Comparison of ENCODE assay signal across 28 cellular contexts in genomic region chr5:165228184-165228583, GRCh38.
DNase-seq lines count a peak whose midpoint lies in the region; ATAC-seq, FAIRE-seq and TF ChIP-seq lines count a peak whose summit lies in the region.
"Had no signal": no experiment of that assay in that cellular context is flagged by ENCODE, and none has a peak within 500 bp of the region (broad histone marks: within the 10 kb centered on the region; RNA-seq: fewer than 3 reads in every experiment).

No MANE protein-coding gene starts in this region.

- H4K5ac ChIP-seq in H1 (ENCODE audit: insufficient read length, low read depth, low read length): no peak overlapping the region

- no peak for FAIRE-seq in HepG2 (lab: Jason Lieb, UNC)
- FAIRE-seq in H1 (lab: Jason Lieb, UNC): no peak
- FAIRE-seq: GM12878, GM12892, GM18507 had no signal

- H3K23ac ChIP-seq in H1 (ENCODE audit: insufficient read length): no peak overlapping the region

- intact Hi-C loops in HepG2 (cut with micrococcal nuclease; ENCODE audit: unreplicated experiment): no loop called here
- intact Hi-C loops in right lobe of liver (cut with DNase I): no loop called here

- 0% methylated on average over 1 of the region's 1 CpG for WGBS in HepG2 (ENCODE audit: low lambda C conversion rate)
- 39% methylated on average over 1 of the region's 1 CpG for WGBS in right lobe of liver (ENCODE audit: insufficient coverage, low coverage, low lambda C conversion rate, missing lambda C conversion rate)
- 68% methylated on average over 1 of the region's 1 CpG; no CpG with 5 or more reads in 1 of the 2 experiments for WGBS in H1 (ENCODE audit: extremely low coverage in 1 of 2, insufficient coverage in 1 of 2, insufficient read length in 1 of 2, insufficient replicate concordance in 2 of 2, low coverage in 1 of 2, low lambda C conversion rate in 2 of 2, missing lambda C conversion rate in 1 of 2), 2 experiments

- TF ChIP-seq CTCF in HepG2 (CRISPR knock-in tag; IDR thresholded peaks at IDR 0.05): no peak
- no peak for TF ChIP-seq CTCF in right lobe of liver (IDR thresholded peaks at IDR 0.05)
- TF ChIP-seq CTCF in H1 (IDR thresholded peaks at IDR 0.05; ENCODE audit: control extremely low read depth in 1 of 3, insufficient read depth in 1 of 3, low read depth in 1 of 3, low read length in 3 of 3): no peak
- TF ChIP-seq CTCF in neural progenitor cell (IDR thresholded peaks at IDR 0.05): no peak
- no peak for TF ChIP-seq CTCF in osteoblast (IDR thresholded peaks at IDR 0.05; ENCODE audit: extremely low read depth, low read depth, low read length)

- no peak overlapping the region for H3K4me3 Mint-ChIP-seq in neural progenitor cell
- H3K4me3 Mint-ChIP-seq: CD14-positive monocyte; CD4-positive, alpha-beta memory T cell; CD4-positive, CD25-positive, alpha-beta regulatory T cell; CD8-positive, alpha-beta memory T cell had no signal

- H3K27me3 ChIP-seq in HepG2 (ENCODE audit: control insufficient read depth in 1 of 2, insufficient read depth in 2 of 2, low read length in 2 of 2) (no peaks in the 10 kb centered on the region), right lobe of liver (no peaks in the 10 kb centered on the region), H1 (replicated peaks in 1 of 4; ENCODE audit: control insufficient read depth in 3 of 4, extremely low read depth in 1 of 4, insufficient read depth in 3 of 4, low read length in 3 of 4) (no peaks in the 10 kb centered on the region), neural progenitor cell (no peaks in the 10 kb centered on the region), osteoblast (ENCODE audit: insufficient read depth, low read length) (no peaks in the 10 kb centered on the region)
- H3K27me3 ChIP-seq: BE2C, BLaER1 had no signal

- H3K79me2 ChIP-seq in HepG2 (ENCODE audit: insufficient read depth, low read length) (no peaks in the 10 kb centered on the region), H1 (ENCODE audit: control insufficient read depth in 1 of 2, insufficient read depth in 2 of 2, low read length in 2 of 2) (no peaks in the 10 kb centered on the region), neural progenitor cell (ENCODE audit: low read depth) (no peaks in the 10 kb centered on the region), osteoblast (ENCODE audit: insufficient read depth, low read length) (no peaks in the 10 kb centered on the region)

- no peak overlapping the region for H3K9ac ChIP-seq in HepG2 (ENCODE audit: insufficient read depth, low read depth, low read length)
- no peak overlapping the region for H3K9ac ChIP-seq in H1 (replicated peaks in 1 of 4; ENCODE audit: extremely low read depth in 1 of 4, low read depth in 3 of 4, low read length in 3 of 4)
- H3K9ac ChIP-seq in neural progenitor cell: no peak overlapping the region
- H3K9ac ChIP-seq: BLaER1 had no signal

- POLR2A ChIA-PET in HepG2 (lab: Yijun Ruan, JAX) (no interaction called here), H1 (lab: Charles Lee; ENCODE audit: partially characterized antibody) (no interaction called here)

- H3K4me2 ChIP-seq in HepG2 (ENCODE audit: low read depth, low read length): no peak overlapping the region
- no peak overlapping the region for H3K4me2 ChIP-seq in H1 (ENCODE audit: insufficient read depth in 1 of 2, low read depth in 2 of 2, low read length in 2 of 2)
- H3K4me2 ChIP-seq in neural progenitor cell: no peak overlapping the region
- H3K4me2 ChIP-seq in osteoblast (ENCODE audit: insufficient read depth, low read length): no peak overlapping the region
- H3K4me2 ChIP-seq: BLaER1 had no signal

- H3K9me3 ChIP-seq in HepG2 (ENCODE audit: low read length): peaks cover 41% of the 10 kb centered on the region
- H3K9me3 ChIP-seq in right lobe of liver: no peaks in the 10 kb centered on the region
- H3K9me3 ChIP-seq in H1 (ENCODE audit: insufficient read depth in 2 of 2, low read depth in 1 of 2, low read length in 1 of 2): no peaks in the 10 kb centered on the region
- no peaks in the 10 kb centered on the region for H3K9me3 ChIP-seq in neural progenitor cell (ENCODE audit: low read depth)
- H3K9me3 ChIP-seq in osteoblast (ENCODE audit: low read depth, low read length): no peaks in the 10 kb centered on the region
- H3K9me3 ChIP-seq: BE2C, BLaER1 had no signal

- in situ Hi-C loops in HepG2 (cut with HindIII; ENCODE audit: extremely low pct_ligation_motif_present, low pct_unique_long_range_greater_than_20kb): no loop called here

- ATAC-seq in HepG2 (no peak), right lobe of liver (no peak), HG03439 (IDR thresholded peaks at IDR 0.05; ENCODE audit: unreplicated experiment) (no peak), GM21737 (IDR thresholded peaks at IDR 0.05; ENCODE audit: unreplicated experiment) (no peak)

- H3K9me3 Mint-ChIP-seq in neural progenitor cell: no peaks in the 10 kb centered on the region

- no peaks in the 10 kb centered on the region for H3F3A ChIP-seq in neural progenitor cell (ENCODE audit: low read depth)

- TF ChIP-seq EP300 in HepG2 (IDR thresholded peaks at IDR 0.05; ENCODE audit: low read depth in 2 of 2, low read length in 2 of 2) (no peak), HepG2 (CRISPR knock-in tag; IDR thresholded peaks at IDR 0.05; ENCODE audit: borderline replicate concordance) (no peak), H1 (IDR thresholded peaks at IDR 0.05; ENCODE audit: borderline replicate concordance in 1 of 2, low read depth in 2 of 2, low read length in 2 of 2) (no peak)

- H3K27ac Mint-ChIP-seq in neural progenitor cell: no peak overlapping the region
- H3K27ac Mint-ChIP-seq: CD14-positive monocyte; CD4-positive, alpha-beta memory T cell; CD4-positive, CD25-positive, alpha-beta regulatory T cell; CD8-positive, alpha-beta memory T cell had no signal

- no peak for TF ChIP-seq RAD21 in HepG2 (CRISPR knock-in tag; IDR thresholded peaks at IDR 0.05)
- TF ChIP-seq RAD21 in H1 (IDR thresholded peaks at IDR 0.05 in 1 of 2, conservative IDR thresholded peaks at IDR 0.05 in 1 of 2; ENCODE audit: low read depth in 2 of 2, low read length in 2 of 2): no peak

- no peak overlapping the region for H3K18ac ChIP-seq in H1 (ENCODE audit: extremely low read depth, low read length)

- H4K91ac ChIP-seq in H1 (replicated peaks; ENCODE audit: insufficient read length, low read length): no peak overlapping the region

- H3K4ac ChIP-seq in H1 (replicated peaks; ENCODE audit: insufficient read length, low read depth, low read length): no peak overlapping the region

- no peak overlapping the region for H2AK5ac ChIP-seq in H1 (ENCODE audit: low read depth, low read length)

- no peak overlapping the region for H3K56ac ChIP-seq in H1 (replicated peaks; ENCODE audit: insufficient read length, low read depth, low read length)

- H2BK5ac ChIP-seq in H1 (ENCODE audit: low read depth, low read length): no peak overlapping the region

- H4K20me1 ChIP-seq in HepG2 (ENCODE audit: insufficient read depth, low read length) (no peaks in the 10 kb centered on the region), H1 (replicated peaks in 1 of 2; ENCODE audit: control insufficient read depth in 1 of 2, insufficient read depth in 2 of 2, low read length in 2 of 2) (no peaks in the 10 kb centered on the region), neural progenitor cell (ENCODE audit: low read depth) (no peaks in the 10 kb centered on the region), osteoblast (ENCODE audit: insufficient read depth, low read length) (no peaks in the 10 kb centered on the region)
- H4K20me1 ChIP-seq: BLaER1 had no signal

- H2BK20ac ChIP-seq in H1 (ENCODE audit: low read length): no peak overlapping the region

- no peak overlapping the region for H2BK15ac ChIP-seq in H1 (ENCODE audit: low read length)

- H3K27me3 Mint-ChIP-seq in neural progenitor cell (ENCODE audit: insufficient read depth, low read depth): no peaks in the 10 kb centered on the region
- H3K27me3 Mint-ChIP-seq: CD4-positive, alpha-beta memory T cell; CD4-positive, CD25-positive, alpha-beta regulatory T cell; CD8-positive, alpha-beta memory T cell had no signal

- DNase-seq in HepG2 (ENCODE audit: low spot score) (no peak), right lobe of liver (no peak), NCI-H69 (lab: John Stamatoyannopoulos, UW) (peak; percentile 18), H1 (ENCODE audit: low read depth in 1 of 2, low spot score in 2 of 2) (no peak), neural progenitor cell (ENCODE audit: low spot score) (no peak), osteoblast (ENCODE audit: insufficient read length, low spot score, missing footprints) (no peak)
- DNase-seq: ACHN; BE2C; C1 segment of cervical spinal cord; CD4-positive, alpha-beta memory T cell; CD4-positive, CD25-positive, alpha-beta regulatory T cell; CD8-positive, alpha-beta memory T cell; COR-L47; DMS 273 treated with DMSO at 0.1 percent for 48 hours; DMS153; DMS53; DMS79; DND-41; EL; GDM1 had no signal

- H3K79me1 ChIP-seq in H1 (ENCODE audit: low read depth, low read length): no peaks in the 10 kb centered on the region

- no peak overlapping the region for H3K4me3 ChIP-seq in HepG2 (replicated peaks in 1 of 3; ENCODE audit: insufficient read depth in 1 of 3, low read depth in 2 of 3, low read length in 3 of 3)
- H3K4me3 ChIP-seq in right lobe of liver: no peak overlapping the region
- H3K4me3 ChIP-seq in H1 (ENCODE audit: extremely low read depth in 1 of 4, insufficient read depth in 2 of 4, low read depth in 3 of 4, low read length in 4 of 4): no peak overlapping the region
- no peak overlapping the region for H3K4me3 ChIP-seq in neural progenitor cell
- H3K4me3 ChIP-seq in osteoblast (ENCODE audit: insufficient read depth, low read length): no peak overlapping the region
- H3K4me3 ChIP-seq: BLaER1, GM12878 had no signal

- no peak for TF ChIP-seq POLR2A in HepG2 (IDR thresholded peaks at IDR 0.05; ENCODE audit: insufficient read depth in 1 of 2, low read depth in 2 of 2, low read length in 2 of 2)
- no peak for TF ChIP-seq POLR2A in right lobe of liver (IDR thresholded peaks at IDR 0.05)
- no peak for TF ChIP-seq POLR2A in H1 (IDR thresholded peaks at IDR 0.05; ENCODE audit: control extremely low read depth in 1 of 2, low read depth in 2 of 2, low read length in 2 of 2)

- no peak overlapping the region for H3K14ac ChIP-seq in H1 (ENCODE audit: insufficient read length)

- CTCF ChIA-PET in HepG2 (lab: Yijun Ruan, JAX; ENCODE audit: low intra/inter-chr PET ratio, low total read pairs) (no interaction called here), H1 (lab: Charles Lee; ENCODE audit: partially characterized antibody) (interaction anchor here (0.6 to 1.5 kb wide), 8 partner anchors 8 to 1378 kb away, joined by 3 to 4 read pairs (median 3); no protein-coding TSS in a partner anchor)

- no peak overlapping the region for H2AFZ ChIP-seq in HepG2 (ENCODE audit: low read length)
- H2AFZ ChIP-seq in H1 (ENCODE audit: low read length): no peak overlapping the region
- peak overlapping the region; percentile 14 for H2AFZ ChIP-seq in neural progenitor cell (replicated peaks)
- H2AFZ ChIP-seq in osteoblast (ENCODE audit: low read length): no peak overlapping the region

- H2BK12ac ChIP-seq in H1 (ENCODE audit: low read depth, low read length): no peak overlapping the region

- H3K36me3 ChIP-seq in HepG2 (replicated peaks in 1 of 2; ENCODE audit: control insufficient read depth in 1 of 2, insufficient read depth in 2 of 2, low read length in 2 of 2) (no peaks in the 10 kb centered on the region), right lobe of liver (no peaks in the 10 kb centered on the region), H1 (ENCODE audit: control insufficient read depth in 2 of 4, insufficient read depth in 4 of 4, low read length in 3 of 4) (no peaks in the 10 kb centered on the region), neural progenitor cell (no peaks in the 10 kb centered on the region), osteoblast (ENCODE audit: insufficient read depth, low read length) (no peaks in the 10 kb centered on the region)
- H3K36me3 ChIP-seq: BE2C, BLaER1 had no signal

- H3K4me1 ChIP-seq in HepG2 (ENCODE audit: insufficient read depth, low read length): no peaks in the 10 kb centered on the region
- no peaks in the 10 kb centered on the region for H3K4me1 ChIP-seq in right lobe of liver
- H3K4me1 ChIP-seq in H1 (replicated peaks in 1 of 4; ENCODE audit: control insufficient read depth in 3 of 4, insufficient read depth in 4 of 4, low read length in 3 of 4): peaks cover 0 to 18% (median 3%) of the 10 kb centered on the region in 4 experiments; a peak in 2 of 7 replicates
- H3K4me1 ChIP-seq in neural progenitor cell: peaks cover 5% of the 10 kb centered on the region
- no peaks in the 10 kb centered on the region for H3K4me1 ChIP-seq in osteoblast (ENCODE audit: insufficient read depth, low read length)
- H3K4me1 ChIP-seq: BLaER1 had no signal

- H4K8ac ChIP-seq in H1 (ENCODE audit: extremely low read depth, insufficient read depth, low read length): no peak overlapping the region

- H3K27ac ChIP-seq in HepG2 (ENCODE audit: extremely low read length, insufficient read depth, low read length): no peak overlapping the region
- H3K27ac ChIP-seq in right lobe of liver: no peak overlapping the region
- no peak overlapping the region for H3K27ac ChIP-seq in H1 (ENCODE audit: low read depth, low read length)
- no peak overlapping the region for H3K27ac ChIP-seq in neural progenitor cell
- H3K27ac ChIP-seq in osteoblast (ENCODE audit: low read depth, low read length): no peak overlapping the region
- H3K27ac ChIP-seq: 22Rv1, BLaER1 had no signal

- H3K4me1 Mint-ChIP-seq in neural progenitor cell: peaks cover 12% of the 10 kb centered on the region
- H3K4me1 Mint-ChIP-seq: CD4-positive, alpha-beta memory T cell; CD8-positive, alpha-beta memory T cell had no signal

- no peaks in the 10 kb centered on the region for H3K23me2 ChIP-seq in H1 (ENCODE audit: low read depth, low read length)

- no TSS peak for BruUV-seq in HepG2 (replicated peaks; lab: Mats Ljungman, UMichigan)

- no peak overlapping the region for H2BK120ac ChIP-seq in H1 (replicated peaks; ENCODE audit: low read depth, low read length)

- no peaks in the 10 kb centered on the region for H3K36me3 Mint-ChIP-seq in neural progenitor cell
- H3K36me3 Mint-ChIP-seq: CD14-positive monocyte; CD4-positive, alpha-beta memory T cell; CD4-positive, CD25-positive, alpha-beta regulatory T cell had no signal

Comparison
In these comparisons a context has a peak if more than half of its experiments do, and no peak if none do; other contexts are left out.
1. Of the 41 proteins assayed by ChIP-seq in both HepG2 and H1: peak only in HepG2: none; only in H1: none; in both: MAFK; in neither: 40.